Comparison of ENCODE assay signal across 9 cellular contexts in genomic region chr10:115948415-115948814, GRCh38.
DNase-seq lines count a peak whose midpoint lies in the region; ATAC-seq and TF ChIP-seq lines count a peak whose summit lies in the region.
"Had no signal": no experiment of that assay in that cellular context is flagged by ENCODE, and none has a peak within 500 bp of the region (broad histone marks: within the 10 kb centered on the region; RNA-seq: fewer than 3 reads in every experiment).

No MANE protein-coding gene starts in this region.

- no peaks in the 10 kb centered on the region for H3K9me3 Mint-ChIP-seq in activated T-helper 2 cell treated with anti-CD3 and anti-CD28 coated beads, Interferon-gamma antibody, Interleukin-2, Interleukin-4, amounts not matched to agents 10 μg/mL and 5 μg/mL and 100 μg/mL, durations not matched to agents 14 hours and 24 hours and 36 hours

- no peaks in the 10 kb centered on the region for H3K27me3 ChIP-seq in cardiac muscle cell
- H3K27me3 ChIP-seq in thoracic aorta (replicated peaks; ENCODE audit: insufficient read depth) = no peaks in the 10 kb centered on the region
- H3K27me3 ChIP-seq: MG63 had no signal

- H3K4me1 ChIP-seq in cardiac muscle cell (ENCODE audit: low read depth) (peaks cover 10% of the 10 kb centered on the region), thoracic aorta (ENCODE audit: control insufficient read depth in 1 of 2, low read depth in 2 of 2) (peaks cover 14 to 18% of the 10 kb centered on the region in 2 donors)

- TF ChIP-seq CTCF in cardiac muscle cell (IDR thresholded peaks at IDR 0.05; ENCODE audit: low read depth, low read length) (peak; percentile 40), thoracic aorta (IDR thresholded peaks at IDR 0.05) (peak; percentile 33)

- H3K4me3 ChIP-seq in cardiac muscle cell (no peak overlapping the region), thoracic aorta (no peak overlapping the region)
- H3K4me3 ChIP-seq: MG63 had no signal

- no peak overlapping the region for H3K27ac Mint-ChIP-seq in activated T-helper 2 cell treated with anti-CD3 and anti-CD28 coated beads, Interferon-gamma antibody, Interleukin-2, Interleukin-4, amounts not matched to agents 10 μg/mL and 5 μg/mL and 100 μg/mL, durations not matched to agents 14 hours and 24 hours and 36 hours

- no peaks in the 10 kb centered on the region for H3K9me3 ChIP-seq in cardiac muscle cell (ENCODE audit: low read depth)
- H3K9me3 ChIP-seq in thoracic aorta = no peaks in the 10 kb centered on the region
- H3K9me3 ChIP-seq: MG63 had no signal

- H3K27me3 Mint-ChIP-seq in activated T-helper 2 cell treated with anti-CD3 and anti-CD28 coated beads, Interferon-gamma antibody, Interleukin-2, Interleukin-4, amounts not matched to agents 10 μg/mL and 5 μg/mL and 100 μg/mL, durations not matched to agents 14 hours and 24 hours and 36 hours (ENCODE audit: low read depth) = no peaks in the 10 kb centered on the region

- intact Hi-C loops in activated T-helper 2 cell treated with anti-CD3 and anti-CD28 coated beads, Interferon-gamma antibody, Interleukin-2, Interleukin-4, amounts not matched to agents 10 μg/mL and 5 μg/mL and 100 μg/mL, durations not matched to agents 14 hours and 24 hours and 36 hours (cut with micrococcal nuclease) = no loop called here

- no peaks in the 10 kb centered on the region for H3K36me3 Mint-ChIP-seq in activated T-helper 2 cell treated with anti-CD3 and anti-CD28 coated beads, Interferon-gamma antibody, Interleukin-2, Interleukin-4, amounts not matched to agents 10 μg/mL and 5 μg/mL and 100 μg/mL, durations not matched to agents 14 hours and 24 hours and 36 hours (ENCODE audit: low read depth)

- H3K4me3 Mint-ChIP-seq in activated T-helper 2 cell treated with anti-CD3 and anti-CD28 coated beads, Interferon-gamma antibody, Interleukin-2, Interleukin-4, amounts not matched to agents 10 μg/mL and 5 μg/mL and 100 μg/mL, durations not matched to agents 14 hours and 24 hours and 36 hours (ENCODE audit: low read depth) = no peak overlapping the region

- H3K36me3 ChIP-seq in cardiac muscle cell (no peaks in the 10 kb centered on the region), thoracic aorta (no peaks in the 10 kb centered on the region)
- H3K36me3 ChIP-seq: MG63 had no signal

- H3K4me1 Mint-ChIP-seq in activated T-helper 2 cell treated with anti-CD3 and anti-CD28 coated beads, Interferon-gamma antibody, Interleukin-2, Interleukin-4, amounts not matched to agents 10 μg/mL and 5 μg/mL and 100 μg/mL, durations not matched to agents 14 hours and 24 hours and 36 hours (ENCODE audit: low read depth) = no peaks in the 10 kb centered on the region

- H3K27ac ChIP-seq in cardiac muscle cell (no peak overlapping the region), thoracic aorta (no peak overlapping the region)

- DNase-seq in DMS53 (lab: John Stamatoyannopoulos, UW) = peak; percentile 6
- DNase-seq in DMS53 treated with DMSO at 0.1 percent for 48 hours (lab: John Stamatoyannopoulos, UW; ENCODE audit: unreplicated experiment) = no peak
- DNase-seq in cardiac muscle cell (ENCODE audit: low read depth in 1 of 2, low spot score in 1 of 2) = peak in 1 of 2 donors; percentile 33
- DNase-seq in thoracic aorta (ENCODE audit: low spot score) = no peak
- DNase-seq in activated T-helper 2 cell treated with anti-CD3 and anti-CD28 coated beads, Interferon-gamma antibody, Interleukin-2, Interleukin-4, amounts not matched to agents 10 μg/mL and 5 μg/mL and 100 μg/mL, durations not matched to agents 14 hours and 24 hours and 36 hours (ENCODE audit: low spot score) = no peak
- DNase-seq in occipital lobe (lab: John Stamatoyannopoulos, UW) = no peak
- DNase-seq: MG63 had no signal

- ATAC-seq in SK-N-SH treated with all-trans-retinoic acid at 6 μM for 48 hours = peak; percentile 75
- no peak for ATAC-seq in thoracic aorta (ENCODE audit: insufficient number of reproducible peaks, low FRiP score, low read depth)
- ATAC-seq in GM18511 (IDR thresholded peaks at IDR 0.05; ENCODE audit: unreplicated experiment) = no peak

TF ChIP-seq in SK-N-SH treated with all-trans-retinoic acid at 6 μM for 48 hours, 23 proteins besides CTCF, POLR2A, EP300 and RAD21 (continues in another document):
- TF ChIP-seq ARNTL (CRISPR knock-in tag; IDR thresholded peaks at IDR 0.05; ENCODE audit: borderline replicate concordance, low read depth) = no peak
- no peak for TF ChIP-seq TCF4 (CRISPR knock-in tag; IDR thresholded peaks at IDR 0.05; ENCODE audit: borderline replicate concordance)
- no peak for TF ChIP-seq ZNF8 (CRISPR knock-in tag; IDR thresholded peaks at IDR 0.05)
- TF ChIP-seq CSRNP3 (CRISPR knock-in tag; IDR thresholded peaks at IDR 0.05) = no peak
- no peak for TF ChIP-seq ZC3H10 (CRISPR knock-in tag; IDR thresholded peaks at IDR 0.05)
- no peak for TF ChIP-seq POU6F1 (CRISPR knock-in tag; IDR thresholded peaks at IDR 0.05; ENCODE audit: borderline replicate concordance, low read depth)
- no peak for TF ChIP-seq BACH2 (CRISPR knock-in tag; IDR thresholded peaks at IDR 0.05; ENCODE audit: borderline replicate concordance)
- no peak for TF ChIP-seq PPARA (CRISPR knock-in tag; IDR thresholded peaks at IDR 0.05; ENCODE audit: borderline replicate concordance)
- no peak for TF ChIP-seq ISL1 (CRISPR knock-in tag; IDR thresholded peaks at IDR 0.05)
- TF ChIP-seq CREB5 (CRISPR knock-in tag; IDR thresholded peaks at IDR 0.05; ENCODE audit: low read depth) = no peak
- no peak for TF ChIP-seq TSHZ2 (CRISPR knock-in tag; IDR thresholded peaks at IDR 0.05)
- TF ChIP-seq ESRRG (CRISPR knock-in tag; IDR thresholded peaks at IDR 0.05) = no peak
- TF ChIP-seq ZNF565 (CRISPR knock-in tag; conservative IDR thresholded peaks at IDR 0.05; ENCODE audit: low read depth) = no peak
- TF ChIP-seq GLIS3 (CRISPR knock-in tag; IDR thresholded peaks at IDR 0.05) = no peak
- TF ChIP-seq ZFP3 (CRISPR knock-in tag; IDR thresholded peaks at IDR 0.05) = no peak
- TF ChIP-seq ZNF70 (CRISPR knock-in tag; IDR thresholded peaks at IDR 0.05) = no peak
